In genomic region chr6:82741325-82741995, GRCh38 we compare ENCODE assay signal across 2 cellular contexts.
TF ChIP-seq lines count a peak whose summit lies in the region.

No MANE protein-coding gene starts in this region.

TF ChIP-seq in GM23338, 12 proteins besides CTCF, POLR2A, EP300 and RAD21:
- TF ChIP-seq STAT1 (IDR thresholded peaks at IDR 0.05; ENCODE audit: unreplicated experiment), result no peak
- no peak for TF ChIP-seq EZH2phosphoT487 (IDR thresholded peaks at IDR 0.05; ENCODE audit: unreplicated experiment)
- no peak for TF ChIP-seq ZNF114 (CRISPR knock-in tag; IDR thresholded peaks at IDR 0.05)
- no peak for TF ChIP-seq CREB1 (CRISPR knock-in tag; IDR thresholded peaks at IDR 0.05; ENCODE audit: low read depth)
- no peak for TF ChIP-seq NANOG (IDR thresholded peaks at IDR 0.05; ENCODE audit: borderline replicate concordance)
- no peak for TF ChIP-seq JUNB (IDR thresholded peaks at IDR 0.05; ENCODE audit: unreplicated experiment)
- no peak for TF ChIP-seq POLR2AphosphoS5 (IDR thresholded peaks at IDR 0.05; ENCODE audit: low read depth)

TF ChIP-seq in K562, 482 proteins besides CTCF, POLR2A, EP300 and RAD21:
- TF ChIP-seq BCOR (IDR thresholded peaks at IDR 0.05) (peak; percentile 74; the same call in 1 of the 2 replicates), ZFP36 (IDR thresholded peaks at IDR 0.05; ENCODE audit: low read depth, low read length, partially characterized antibody) (peak; percentile 73), RBM25 (IDR thresholded peaks at IDR 0.05; ENCODE audit: low read depth, low read length, severe bottlenecking) (peak; percentile 99), ZNF609 (CRISPR knock-in tag; IDR thresholded peaks at IDR 0.05; ENCODE audit: borderline replicate concordance) (no peak), RCOR1 (IDR thresholded peaks at IDR 0.05; ENCODE audit: borderline replicate concordance in 1 of 2, low read depth in 2 of 2, low read length in 2 of 2) (0 out of 4 replicates have a peak, but pooled peaks of 1 of the 2 experiments have one; percentile 20)
TF ChIP-seq in K562: peak in this region for 4.
